In the genomic region with DNA sequence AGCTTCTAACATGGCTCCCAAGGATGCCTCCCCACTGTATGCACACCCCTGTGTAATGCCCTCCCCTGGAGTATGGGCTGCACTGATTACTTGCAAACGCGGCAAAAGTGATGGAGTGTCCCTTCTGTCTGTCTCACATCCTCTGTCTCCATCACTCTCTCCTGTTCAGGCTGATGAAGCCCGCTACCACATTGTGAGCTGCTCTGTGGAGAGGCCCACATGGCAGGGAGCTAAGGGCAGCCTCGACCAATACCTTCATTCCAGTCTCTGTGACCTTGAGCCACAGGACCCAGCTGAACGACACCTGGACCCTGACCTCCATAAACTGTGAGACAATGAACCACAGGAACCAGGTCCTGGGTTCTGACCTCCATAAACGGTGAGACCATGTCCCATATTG, we compare ENCODE assay signal across 22 cellular contexts.
"Had no signal": no experiment of that assay in that cellular context is flagged by ENCODE, and none has a peak within 500 bp of the region (broad histone marks: within the 10 kb centered on the region; RNA-seq: fewer than 3 reads in every experiment).

No MANE protein-coding gene starts in this region.

- FAIRE-seq: RCC 7860 had no signal

- DNase-seq: IMR-90, Kasumi-1, KG1, MM.1S, NCI-H1092 treated with DMSO at 0.1 percent for 48 hours, NCI-H1436, NCI-H187, NCI-H2029, NCI-H2081 treated with DMSO at 0.1 percent for 48 hours, NCI-H2171, NCI-H226, NCI-H446, NCI-H510A, NCI-H524 treated with DMSO at 0.1 percent for 48 hours, NCI-H69, NCI-H774, Right ventricle myocardium superior, RPMI8226, SIG-M5 had no signal

- H3K36me3 ChIP-seq: SJSA1 had no signal

- H3K9me3 ChIP-seq: SJSA1 had no signal

- H3K27ac ChIP-seq: SJSA1, SK-N-MC had no signal

- H3K27me3 ChIP-seq: SJSA1 had no signal

- H3K4me3 ChIP-seq: SJSA1, SK-N-MC had no signal
